22 cellular contexts compared by ENCODE assay signal in genomic region chr20:44429017-44429339, GRCh38.
"Had no signal": no experiment of that assay in that cellular context is flagged by ENCODE, and none has a peak within 500 bp of the region (broad histone marks: within the 10 kb centered on the region; RNA-seq: fewer than 3 reads in every experiment).

No MANE protein-coding gene starts in this region.

- H3K27ac ChIP-seq: KMS-11, SJSA1, SK-N-MC had no signal

- DNase-seq: Kasumi-1, MV-4-11, NCI-H1048, NCI-H1105, NCI-H1417, NCI-H1436 treated with DMSO at 0.1 percent for 48 hours, NCI-H1694, NCI-H187 treated with DMSO at 0.1 percent for 48 hours, NCI-H2029 treated with DMSO at 0.1 percent for 48 hours, NCI-H2107, NCI-H2227 treated with DMSO at 0.1 percent for 48 hours, NCI-H524, NCI-H69, NCI-H774, Right ventricle myocardium superior, RPMI8226, SIG-M5 had no signal

- H3K36me3 Mint-ChIP-seq: IgD-negative memory B cell had no signal

- H3K4me2 ChIP-seq: KMS-11 had no signal

- H3K36me3 ChIP-seq: SJSA1 had no signal

- H3K9me3 ChIP-seq: SJSA1 had no signal

- H3K4me1 ChIP-seq: SJSA1 had no signal

- H3K9ac ChIP-seq: KMS-11 had no signal

- H3K4me1 Mint-ChIP-seq: IgD-negative memory B cell had no signal

- ATAC-seq: K562 had no signal

- H3K4me3 ChIP-seq: K562, SJSA1, SK-N-MC had no signal

- H3K27ac Mint-ChIP-seq: IgD-negative memory B cell had no signal

- H3K4me3 Mint-ChIP-seq: IgD-negative memory B cell had no signal
